ENCODE assay signal across 3 cellular contexts in genomic region chr1:56963667-56964066, GRCh38.
A peak's percentile ranks its signal among the peaks of the same experiment; 100 is the strongest.
TF ChIP-seq lines count a peak whose summit lies in the region.

No MANE protein-coding gene starts in this region.

TF ChIP-seq in GM23338, 12 proteins besides CTCF, POLR2A, EP300 and RAD21 (continues in another document):
- TF ChIP-seq POLR2AphosphoS5 (IDR thresholded peaks at IDR 0.05; ENCODE audit: low read depth) = no peak
- no peak for TF ChIP-seq EZH2phosphoT487 (IDR thresholded peaks at IDR 0.05; ENCODE audit: unreplicated experiment)
- no peak for TF ChIP-seq ZNF114 (CRISPR knock-in tag; IDR thresholded peaks at IDR 0.05)
- TF ChIP-seq, protein P1, sequence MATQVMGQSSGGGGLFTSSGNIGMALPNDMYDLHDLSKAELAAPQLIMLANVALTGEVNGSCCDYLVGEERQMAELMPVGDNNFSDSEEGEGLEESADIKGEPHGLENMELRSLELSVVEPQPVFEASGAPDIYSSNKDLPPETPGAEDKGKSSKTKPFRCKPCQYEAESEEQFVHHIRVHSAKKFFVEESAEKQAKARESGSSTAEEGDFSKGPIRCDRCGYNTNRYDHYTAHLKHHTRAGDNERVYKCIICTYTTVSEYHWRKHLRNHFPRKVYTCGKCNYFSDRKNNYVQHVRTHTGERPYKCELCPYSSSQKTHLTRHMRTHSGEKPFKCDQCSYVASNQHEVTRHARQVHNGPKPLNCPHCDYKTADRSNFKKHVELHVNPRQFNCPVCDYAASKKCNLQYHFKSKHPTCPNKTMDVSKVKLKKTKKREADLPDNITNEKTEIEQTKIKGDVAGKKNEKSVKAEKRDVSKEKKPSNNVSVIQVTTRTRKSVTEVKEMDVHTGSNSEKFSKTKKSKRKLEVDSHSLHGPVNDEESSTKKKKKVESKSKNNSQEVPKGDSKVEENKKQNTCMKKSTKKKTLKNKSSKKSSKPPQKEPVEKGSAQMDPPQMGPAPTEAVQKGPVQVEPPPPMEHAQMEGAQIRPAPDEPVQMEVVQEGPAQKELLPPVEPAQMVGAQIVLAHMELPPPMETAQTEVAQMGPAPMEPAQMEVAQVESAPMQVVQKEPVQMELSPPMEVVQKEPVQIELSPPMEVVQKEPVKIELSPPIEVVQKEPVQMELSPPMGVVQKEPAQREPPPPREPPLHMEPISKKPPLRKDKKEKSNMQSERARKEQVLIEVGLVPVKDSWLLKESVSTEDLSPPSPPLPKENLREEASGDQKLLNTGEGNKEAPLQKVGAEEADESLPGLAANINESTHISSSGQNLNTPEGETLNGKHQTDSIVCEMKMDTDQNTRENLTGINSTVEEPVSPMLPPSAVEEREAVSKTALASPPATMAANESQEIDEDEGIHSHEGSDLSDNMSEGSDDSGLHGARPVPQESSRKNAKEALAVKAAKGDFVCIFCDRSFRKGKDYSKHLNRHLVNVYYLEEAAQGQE (IDR thresholded peaks at IDR 0.05; ENCODE audit: unreplicated experiment) = no peak
- TF ChIP-seq STAT1 (IDR thresholded peaks at IDR 0.05; ENCODE audit: unreplicated experiment) = no peak
- TF ChIP-seq ETS1 (IDR thresholded peaks at IDR 0.05) = no peak

TF ChIP-seq in HepG2, 621 proteins besides CTCF, POLR2A, EP300 and RAD21 (continues in another document):
- TF ChIP-seq ZNF629 (CRISPR knock-in tag; conservative IDR thresholded peaks at IDR 0.05) (no peak), SP4 (CRISPR knock-in tag; IDR thresholded peaks at IDR 0.05) (no peak), FOXP1 (IDR thresholded peaks at IDR 0.05) (no peak), FOXP1 (CRISPR knock-in tag; IDR thresholded peaks at IDR 0.05) (peak; percentile 19; the same call in 1 of the 2 replicates), CCDC6 (CRISPR knock-in tag; IDR thresholded peaks at IDR 0.05) (no peak), ZNF589 (CRISPR knock-in tag; conservative IDR thresholded peaks at IDR 0.05) (no peak), ZNF510 (CRISPR knock-in tag; IDR thresholded peaks at IDR 0.05; ENCODE audit: low read depth) (no peak), WIZ (CRISPR knock-in tag; IDR thresholded peaks at IDR 0.05) (no peak), SOX13 (IDR thresholded peaks at IDR 0.05) (no peak), SOX13 (CRISPR knock-in tag; conservative IDR thresholded peaks at IDR 0.05 in 1 of 2, IDR thresholded peaks at IDR 0.05 in 1 of 2) (peak in 1 of 2 experiments; percentile 15; a peak in 1 of 4 replicates), SETDB1 (CRISPR knock-in tag; IDR thresholded peaks at IDR 0.05; ENCODE audit: borderline replicate concordance) (no peak), ZNF790 (CRISPR knock-in tag; IDR thresholded peaks at IDR 0.05; ENCODE audit: borderline replicate concordance) (no peak), ZNF256 (CRISPR knock-in tag; conservative IDR thresholded peaks at IDR 0.05) (no peak)
- TF ChIP-seq, protein P2, sequence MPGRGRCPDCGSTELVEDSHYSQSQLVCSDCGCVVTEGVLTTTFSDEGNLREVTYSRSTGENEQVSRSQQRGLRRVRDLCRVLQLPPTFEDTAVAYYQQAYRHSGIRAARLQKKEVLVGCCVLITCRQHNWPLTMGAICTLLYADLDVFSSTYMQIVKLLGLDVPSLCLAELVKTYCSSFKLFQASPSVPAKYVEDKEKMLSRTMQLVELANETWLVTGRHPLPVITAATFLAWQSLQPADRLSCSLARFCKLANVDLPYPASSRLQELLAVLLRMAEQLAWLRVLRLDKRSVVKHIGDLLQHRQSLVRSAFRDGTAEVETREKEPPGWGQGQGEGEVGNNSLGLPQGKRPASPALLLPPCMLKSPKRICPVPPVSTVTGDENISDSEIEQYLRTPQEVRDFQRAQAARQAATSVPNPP (CRISPR knock-in tag; IDR thresholded peaks at IDR 0.05) = no peak
- TF ChIP-seq, protein P3, sequence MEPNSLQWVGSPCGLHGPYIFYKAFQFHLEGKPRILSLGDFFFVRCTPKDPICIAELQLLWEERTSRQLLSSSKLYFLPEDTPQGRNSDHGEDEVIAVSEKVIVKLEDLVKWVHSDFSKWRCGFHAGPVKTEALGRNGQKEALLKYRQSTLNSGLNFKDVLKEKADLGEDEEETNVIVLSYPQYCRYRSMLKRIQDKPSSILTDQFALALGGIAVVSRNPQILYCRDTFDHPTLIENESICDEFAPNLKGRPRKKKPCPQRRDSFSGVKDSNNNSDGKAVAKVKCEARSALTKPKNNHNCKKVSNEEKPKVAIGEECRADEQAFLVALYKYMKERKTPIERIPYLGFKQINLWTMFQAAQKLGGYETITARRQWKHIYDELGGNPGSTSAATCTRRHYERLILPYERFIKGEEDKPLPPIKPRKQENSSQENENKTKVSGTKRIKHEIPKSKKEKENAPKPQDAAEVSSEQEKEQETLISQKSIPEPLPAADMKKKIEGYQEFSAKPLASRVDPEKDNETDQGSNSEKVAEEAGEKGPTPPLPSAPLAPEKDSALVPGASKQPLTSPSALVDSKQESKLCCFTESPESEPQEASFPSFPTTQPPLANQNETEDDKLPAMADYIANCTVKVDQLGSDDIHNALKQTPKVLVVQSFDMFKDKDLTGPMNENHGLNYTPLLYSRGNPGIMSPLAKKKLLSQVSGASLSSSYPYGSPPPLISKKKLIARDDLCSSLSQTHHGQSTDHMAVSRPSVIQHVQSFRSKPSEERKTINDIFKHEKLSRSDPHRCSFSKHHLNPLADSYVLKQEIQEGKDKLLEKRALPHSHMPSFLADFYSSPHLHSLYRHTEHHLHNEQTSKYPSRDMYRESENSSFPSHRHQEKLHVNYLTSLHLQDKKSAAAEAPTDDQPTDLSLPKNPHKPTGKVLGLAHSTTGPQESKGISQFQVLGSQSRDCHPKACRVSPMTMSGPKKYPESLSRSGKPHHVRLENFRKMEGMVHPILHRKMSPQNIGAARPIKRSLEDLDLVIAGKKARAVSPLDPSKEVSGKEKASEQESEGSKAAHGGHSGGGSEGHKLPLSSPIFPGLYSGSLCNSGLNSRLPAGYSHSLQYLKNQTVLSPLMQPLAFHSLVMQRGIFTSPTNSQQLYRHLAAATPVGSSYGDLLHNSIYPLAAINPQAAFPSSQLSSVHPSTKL (CRISPR knock-in tag; IDR thresholded peaks at IDR 0.05) = 0 out of 2 replicates have a peak, but pooled peaks have one; percentile 9
- TF ChIP-seq, protein P4, sequence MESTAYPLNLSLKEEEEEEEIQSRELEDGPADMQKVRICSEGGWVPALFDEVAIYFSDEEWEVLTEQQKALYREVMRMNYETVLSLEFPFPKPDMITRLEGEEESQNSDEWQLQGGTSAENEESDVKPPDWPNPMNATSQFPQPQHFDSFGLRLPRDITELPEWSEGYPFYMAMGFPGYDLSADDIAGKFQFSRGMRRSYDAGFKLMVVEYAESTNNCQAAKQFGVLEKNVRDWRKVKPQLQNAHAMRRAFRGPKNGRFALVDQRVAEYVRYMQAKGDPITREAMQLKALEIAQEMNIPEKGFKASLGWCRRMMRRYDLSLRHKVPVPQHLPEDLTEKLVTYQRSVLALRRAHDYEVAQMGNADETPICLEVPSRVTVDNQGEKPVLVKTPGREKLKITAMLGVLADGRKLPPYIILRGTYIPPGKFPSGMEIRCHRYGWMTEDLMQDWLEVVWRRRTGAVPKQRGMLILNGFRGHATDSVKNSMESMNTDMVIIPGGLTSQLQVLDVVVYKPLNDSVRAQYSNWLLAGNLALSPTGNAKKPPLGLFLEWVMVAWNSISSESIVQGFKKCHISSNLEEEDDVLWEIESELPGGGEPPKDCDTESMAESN (CRISPR knock-in tag; conservative IDR thresholded peaks at IDR 0.05) = no peak

TF ChIP-seq in SK-N-SH, 30 proteins besides CTCF, POLR2A, EP300 and RAD21 (continued from another document):
- TF ChIP-seq ELF1 (IDR thresholded peaks at IDR 0.05) = no peak
- TF ChIP-seq, protein P1 (IDR thresholded peaks at IDR 0.05; ENCODE audit: low read depth, low read length) = no peak
